Comparison of ENCODE assay signal across 13 cellular contexts in the genomic region with DNA sequence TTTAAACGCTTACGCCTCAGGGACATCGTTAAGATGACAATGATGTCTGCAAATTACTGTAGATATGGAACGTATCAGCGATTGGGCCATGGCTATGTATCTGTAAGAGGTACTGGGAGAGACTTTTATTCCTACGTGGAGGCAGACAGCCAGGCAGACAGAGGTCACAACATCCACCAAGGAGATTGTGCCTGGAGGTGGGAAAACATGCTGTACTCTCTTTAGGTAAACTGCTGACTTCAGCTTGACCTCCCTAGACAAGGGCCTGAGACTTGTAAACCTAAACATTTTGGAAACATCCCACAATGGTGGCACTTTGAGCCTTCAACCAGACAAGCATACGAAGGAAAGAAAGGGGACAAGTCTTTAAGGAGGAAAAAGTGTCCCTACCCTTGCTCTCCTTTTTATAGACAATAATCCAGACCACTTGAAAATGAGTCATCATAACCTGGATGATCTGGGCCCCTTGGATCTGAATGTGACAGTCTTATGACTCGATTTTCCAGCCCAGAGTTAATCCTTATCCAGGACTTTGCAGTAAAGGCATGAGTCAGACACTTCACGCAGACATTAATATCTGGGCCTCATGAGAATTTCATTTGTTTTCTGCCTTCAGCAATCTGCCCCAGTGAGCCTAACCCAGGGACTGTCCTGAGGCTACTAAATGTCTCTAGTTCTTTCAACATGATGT. TPM values are rescaled to one million over a fixed set of nuclear protein-coding genes. Genes with fewer than 3 reads are reported as not detected.
DNase-seq lines count a peak whose midpoint lies in the region; ATAC-seq and TF ChIP-seq lines count a peak whose summit lies in the region.
"Had no signal": no experiment of that assay in that cellular context is flagged by ENCODE, and none has a peak within 500 bp of the region (broad histone marks: within the 10 kb centered on the region; RNA-seq: fewer than 3 reads in every experiment).

No MANE protein-coding gene starts in this region.

- peaks cover 0 to 8% of the 10 kb centered on the region in 2 experiments for H3K4me1 ChIP-seq in trophoblast cell (ENCODE audit: control insufficient read depth in 1 of 2, insufficient read depth in 2 of 2, low read length in 2 of 2)

- no peaks in the 10 kb centered on the region for H3K36me3 Mint-ChIP-seq in natural killer cell treated with Interleukin-12 subunit alpha and Interleukin-12 subunit beta and Interleukin-15 and Interleukin-18, amount 100 ng/mL, for 72 hours

- H4K12ac ChIP-seq in trophoblast cell (ENCODE audit: low read depth, low read length) = no peak overlapping the region

- no peaks in the 10 kb centered on the region for H3K27me3 ChIP-seq in trophoblast cell (ENCODE audit: insufficient read depth, low read length)
- H3K27me3 ChIP-seq: tibial artery had no signal

- no peak overlapping the region for H3K4me2 ChIP-seq in trophoblast cell (ENCODE audit: low read length)

- no peak overlapping the region for H3K14ac ChIP-seq in trophoblast cell (ENCODE audit: low read length)

- H3K9me3 ChIP-seq in trophoblast cell (ENCODE audit: insufficient read depth, low read depth, low read length) = no peaks in the 10 kb centered on the region
- H3K9me3 ChIP-seq: tibial artery had no signal

- no peaks in the 10 kb centered on the region for H3K79me1 ChIP-seq in trophoblast cell (ENCODE audit: low read length)

- ATAC-seq in natural killer cell treated with Interleukin-12 subunit alpha and Interleukin-12 subunit beta and Interleukin-15 and Interleukin-18, amount 100 ng/mL, for 72 hours = no peak

- H3K4me3 Mint-ChIP-seq in natural killer cell treated with Interleukin-12 subunit alpha and Interleukin-12 subunit beta and Interleukin-15 and Interleukin-18, amount 100 ng/mL, for 72 hours = no peak overlapping the region
- H3K4me3 Mint-ChIP-seq: activated CD4-positive, alpha-beta memory T cell treated with anti-CD3 and anti-CD28 coated beads, Interleukin-2, amount 10 ng/mL, durations not matched to agents 7 days and 5 days; nephron had no signal

- peaks cover 1 to 2% of the 10 kb centered on the region in 2 donors for H3K4me1 Mint-ChIP-seq in natural killer cell treated with Interleukin-12 subunit alpha and Interleukin-12 subunit beta and Interleukin-15 and Interleukin-18, amount 100 ng/mL, for 72 hours (ENCODE audit: low read depth in 2 of 2)
- H3K4me1 Mint-ChIP-seq: nephron had no signal

- no peak overlapping the region for H2BK12ac ChIP-seq in trophoblast cell (ENCODE audit: low read length)

- H2AFZ ChIP-seq in trophoblast cell (ENCODE audit: insufficient read depth, low read length, poor library complexity) = no peak overlapping the region

- TF ChIP-seq CTCF in epithelial cell of proximal tubule (conservative IDR thresholded peaks at IDR 0.05; ENCODE audit: low read depth, low read length) = no peak

- no peaks in the 10 kb centered on the region for H3K9me3 Mint-ChIP-seq in natural killer cell treated with Interleukin-12 subunit alpha and Interleukin-12 subunit beta and Interleukin-15 and Interleukin-18, amount 100 ng/mL, for 72 hours
- H3K9me3 Mint-ChIP-seq: activated CD4-positive, alpha-beta memory T cell treated with anti-CD3 and anti-CD28 coated beads, Interleukin-2, amount 10 ng/mL, durations not matched to agents 7 days and 5 days; nephron had no signal

- H3K23ac ChIP-seq in trophoblast cell (ENCODE audit: low read length) = no peak overlapping the region

- peaks cover 0 to 2% of the 10 kb centered on the region in 2 donors for H3K27me3 Mint-ChIP-seq in natural killer cell treated with Interleukin-12 subunit alpha and Interleukin-12 subunit beta and Interleukin-15 and Interleukin-18, amount 100 ng/mL, for 72 hours

- H3K4me3 ChIP-seq in epithelial cell of proximal tubule (ENCODE audit: low read depth, low read length) = no peak overlapping the region
- no peak overlapping the region for H3K4me3 ChIP-seq in trophoblast cell (ENCODE audit: low read depth, low read length)
- H3K4me3 ChIP-seq: tibial artery had no signal

- no peaks in the 10 kb centered on the region for H3K79me2 ChIP-seq in trophoblast cell (ENCODE audit: control insufficient read depth, insufficient read depth, low read length, poor library complexity)

- WGBS in trophoblast cell (ENCODE audit: extremely low coverage, insufficient coverage, insufficient read length) = no CpG with 5 or more reads among the region's 9 CpGs

- no peak overlapping the region for H3K4ac ChIP-seq in trophoblast cell (ENCODE audit: low read depth, low read length)

- H4K8ac ChIP-seq in trophoblast cell (ENCODE audit: low read depth, low read length) = no peak overlapping the region

- no peak overlapping the region for H2AK5ac ChIP-seq in trophoblast cell (ENCODE audit: low read length)

- H3K9ac ChIP-seq in trophoblast cell (ENCODE audit: low read length) = no peak overlapping the region

- peak overlapping the region; percentile 2 for H3K27ac ChIP-seq in trophoblast cell (ENCODE audit: low read depth, low read length)

- H4K91ac ChIP-seq in trophoblast cell (ENCODE audit: low read depth, low read length) = no peak overlapping the region

- DNase-seq in EL (peak; percentile 78), RPMI7951 (ENCODE audit: low read depth) (peak; percentile 92), epithelial cell of proximal tubule (ENCODE audit: low read depth) (peak; percentile 83), trophoblast cell (peak; percentile 72 to 87), posterior vena cava (ENCODE audit: low spot score) (no peak), KG1 (lab: John Stamatoyannopoulos, UW) (no peak), mucosa of gallbladder (ENCODE audit: low spot score) (no peak)
- no peak for DNase-seq in natural killer cell treated with Interleukin-12 subunit alpha and Interleukin-12 subunit beta and Interleukin-15 and Interleukin-18, amount 100 ng/mL, for 72 hours (ENCODE audit: low spot score)
- DNase-seq: activated CD4-positive, alpha-beta memory T cell treated with anti-CD3 and anti-CD28 coated beads, Interleukin-2, amount 10 ng/mL, durations not matched to agents 7 days and 5 days; amygdala; NCI-H1694 had no signal

- H2BK120ac ChIP-seq in trophoblast cell (ENCODE audit: insufficient read depth, low read length, poor library complexity) = no peak overlapping the region

- peaks cover 13 to 21% of the 10 kb centered on the region in 2 experiments for H3K36me3 ChIP-seq in trophoblast cell (ENCODE audit: control insufficient read depth in 1 of 2, insufficient read depth in 2 of 2, low read length in 2 of 2)

- no peak overlapping the region for H3K18ac ChIP-seq in trophoblast cell (ENCODE audit: low read length)

- H2BK5ac ChIP-seq in trophoblast cell (ENCODE audit: low read depth, low read length, poor library complexity) = no peak overlapping the region

- H3K27ac Mint-ChIP-seq in natural killer cell treated with Interleukin-12 subunit alpha and Interleukin-12 subunit beta and Interleukin-15 and Interleukin-18, amount 100 ng/mL, for 72 hours = no peak overlapping the region
- H3K27ac Mint-ChIP-seq: activated CD4-positive, alpha-beta memory T cell treated with anti-CD3 and anti-CD28 coated beads, Interleukin-2, amount 10 ng/mL, durations not matched to agents 7 days and 5 days; nephron had no signal

- intact Hi-C loops in posterior vena cava (cut with DNase I) = no loop called here

RNA-seq across cellular contexts. Expression of gene LDHAL6B, which starts 6.7 kb away (rescaled TPM):
- 0.10 TPM in 1 of 2 replicates, not detected in the other for total RNA-seq in RPMI7951 (2014; rRNA removed; shearing (Covaris generic))
- total RNA-seq in epithelial cell of proximal tubule = not detected in 2 replicates
- 0.03 and 0.06 TPM in 2 replicates for polyA plus RNA-seq in trophoblast cell (2013)
- total RNA-seq in posterior vena cava = not detected
- total RNA-seq in natural killer cell treated with Interleukin-12 subunit alpha and Interleukin-12 subunit beta and Interleukin-15 and Interleukin-18, amount 100 ng/mL, for 72 hours = not detected
- not detected for total RNA-seq in mucosa of gallbladder
- total RNA-seq: activated CD4-positive, alpha-beta memory T cell treated with anti-CD3 and anti-CD28 coated beads, Interleukin-2, amount 10 ng/mL, durations not matched to agents 7 days and 5 days had no signal

Comparison
In these comparisons a context has a peak if more than half of its experiments do, and no peak if none do; other contexts are left out.
1. DNase-seq: peak in EL (single experiment), RPMI7951 (single experiment), epithelial cell of proximal tubule (single experiment) and trophoblast cell (2 of 2); none in posterior vena cava (single experiment), KG1 (single experiment), natural killer cell treated with Interleukin-12 subunit alpha and Interleukin-12 subunit beta and Interleukin-15 and Interleukin-18, amount 100 ng/mL, for 72 hours (single experiment) and mucosa of gallbladder (single experiment).